Comparison of ENCODE assay signal across 8 cellular contexts in the genomic region with DNA sequence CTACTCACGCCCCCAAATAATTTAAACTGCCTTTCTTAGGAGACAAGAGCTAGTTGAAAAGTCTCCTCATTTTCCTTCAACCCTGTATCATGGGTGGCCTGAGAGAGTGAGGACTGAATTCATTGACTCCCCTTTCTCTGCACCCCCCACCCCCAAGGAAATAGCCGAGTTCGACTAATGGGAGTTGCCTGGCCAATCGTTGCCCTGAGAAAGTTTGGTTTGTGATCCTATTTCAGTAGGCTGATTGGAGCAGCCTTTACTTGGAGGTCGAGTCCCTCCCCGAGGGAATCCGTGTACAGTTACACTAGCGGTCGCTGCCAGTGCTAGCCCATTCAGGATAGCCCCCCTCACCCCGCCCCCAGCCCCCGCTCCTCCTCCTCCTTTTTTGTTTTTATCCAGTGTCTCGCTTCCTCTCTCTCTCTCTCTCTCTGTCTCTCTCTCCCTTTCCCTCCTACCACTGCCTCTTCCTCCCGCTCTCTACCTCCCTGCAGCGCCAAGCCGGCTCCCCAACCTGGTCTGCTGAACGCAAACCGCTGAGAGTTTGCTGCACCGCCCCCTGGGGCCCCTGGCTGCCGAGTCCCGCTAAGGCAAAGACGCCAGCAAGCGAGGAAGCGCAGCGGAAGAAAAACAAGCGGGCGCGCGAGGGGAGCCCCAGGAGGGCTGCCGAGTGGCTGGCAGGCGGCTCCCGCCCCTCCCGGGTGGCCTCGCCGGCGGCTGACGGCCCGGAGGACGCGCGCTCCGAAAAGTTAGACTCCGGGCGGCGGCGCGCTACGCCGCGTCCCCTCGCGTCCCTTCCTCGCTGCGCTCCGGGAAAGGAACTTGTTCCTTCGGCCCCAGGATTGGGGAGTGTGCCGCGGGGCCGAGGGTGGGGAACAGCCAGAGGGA. TPM values are rescaled to one million over a fixed set of nuclear protein-coding genes. Genes with fewer than 3 reads are reported as not detected.
A peak's percentile ranks its signal among the peaks of the same experiment; 100 is the strongest.
DNase-seq lines count a peak whose midpoint lies in the region; ATAC-seq and TF ChIP-seq lines count a peak whose summit lies in the region.

GRAMD1B (plus strand) TSS at position 419 of the 885 bp plus-strand sequence. CDS start 524 bp downstream, outside the sequence.

- no peaks in the 10 kb centered on the region for H3K27me3 ChIP-seq in esophagus (ENCODE audit: control insufficient read depth in 1 of 2, insufficient read depth in 2 of 2, low read length in 2 of 2)

- H3K4me1 ChIP-seq in esophagus (ENCODE audit: control insufficient read depth in 2 of 2, insufficient read depth in 2 of 2, low read length in 1 of 2), result peaks cover 5 to 9% of the 10 kb centered on the region in 2 donors

- H3K9me3 Mint-ChIP-seq in naive thymus-derived CD8-positive, alpha-beta T cell, result no peaks in the 10 kb centered on the region

- H3K36me3 Mint-ChIP-seq in naive thymus-derived CD8-positive, alpha-beta T cell, result no peaks in the 10 kb centered on the region

- no peaks in the 10 kb centered on the region for H3K9me3 ChIP-seq in esophagus (ENCODE audit: control insufficient read depth in 2 of 2, insufficient read depth in 1 of 2, low read depth in 1 of 2, low read length in 1 of 2)

- POLR2A ChIA-PET in naive thymus-derived CD8-positive, alpha-beta T cell (lab: Charles Lee), result interaction anchor here (1.4 to 1.5 kb wide), 2 partner anchors 10 to 27 kb away, joined by 3 read pairs; no protein-coding TSS in a partner anchor

- DNase-seq in GM10266 (ENCODE audit: extremely low spot score) (peak; percentile 77), NCI-H524 treated with DMSO at 0.1 percent for 48 hours (lab: John Stamatoyannopoulos, UW) (peak; percentile 29)
- peak; percentile 41 for DNase-seq in activated CD8-positive, alpha-beta memory T cell treated with anti-CD3 and anti-CD28 coated beads, Interleukin-2, amount 50 U/mL, for 24 hours (ENCODE audit: extremely low read depth)
- peak; percentile 44 to 87 (median 68) for DNase-seq in naive thymus-derived CD8-positive, alpha-beta T cell
- peak; percentile 80 for DNase-seq in stimulated activated naive CD8-positive, alpha-beta T cell treated with anti-CD3 and anti-CD28 coated beads, Interleukin-15, Interleukin-2, amounts not matched to agents 100 U/mL and 50 U/mL, for 24 hours

- peaks cover 0 to 10% (median 5%) of the 10 kb centered on the region in 5 donors for H3K27me3 Mint-ChIP-seq in naive thymus-derived CD8-positive, alpha-beta T cell

- H3K4me3 ChIP-seq in esophagus (ENCODE audit: low read depth in 1 of 2, low read length in 2 of 2), result peak within 1 kb of the TSS; percentile 47 to 52

- peak within 1 kb of the TSS; percentile 84 to 99 (median 90) for H3K4me3 Mint-ChIP-seq in naive thymus-derived CD8-positive, alpha-beta T cell

- peaks cover 13 to 25% (median 20%) of the 10 kb centered on the region in 4 donors for H3K4me1 Mint-ChIP-seq in naive thymus-derived CD8-positive, alpha-beta T cell

- no peaks in the 10 kb centered on the region for H3K36me3 ChIP-seq in esophagus (ENCODE audit: control insufficient read depth in 2 of 2, insufficient read depth in 2 of 2, low read length in 1 of 2)

- H3K27ac Mint-ChIP-seq in naive thymus-derived CD8-positive, alpha-beta T cell, result peak within 1 kb of the TSS; percentile 56 to 95 (median 86)

- ATAC-seq in HG02840 (IDR thresholded peaks at IDR 0.05; ENCODE audit: low FRiP score, unreplicated experiment), result peak; percentile 50
- ATAC-seq in naive thymus-derived CD8-positive, alpha-beta T cell, result peak; percentile 87 to 92
- ATAC-seq in stimulated activated naive CD8-positive, alpha-beta T cell treated with anti-CD3 and anti-CD28 coated beads, Interleukin-15, Interleukin-2, amounts not matched to agents 100 U/mL and 50 U/mL, for 24 hours, result peak; percentile 66
- ATAC-seq in GM19397 (IDR thresholded peaks at IDR 0.05; ENCODE audit: unreplicated experiment), result no peak

- TF ChIP-seq CTCF in GM10266 (IDR thresholded peaks at IDR 0.05; ENCODE audit: control insufficient read depth, insufficient read depth, low read depth, missing control alignments), result no peak

- peak within 1 kb of the TSS; percentile 44 to 64 for H3K27ac ChIP-seq in esophagus (ENCODE audit: low read depth in 2 of 2, low read length in 1 of 2)

- 2 to 3% methylated on average over 52 to 58 of the region's 58 CpGs for WGBS in esophagus, 2 donors

RNA-seq across cellular contexts. Expression of gene GRAMD1B, which starts in this region (rescaled TPM):
- under 1 TPM; 0.26 to 0.37 TPM for polyA plus RNA-seq in esophagus
- total RNA-seq in naive thymus-derived CD8-positive, alpha-beta T cell, result 10 to 100 TPM; 10.5 to 10.7 TPM
- 1 to 10 TPM in 2 of 3 donors, under 1 TPM in 1; 0.76 to 1.3 (median 1.2) TPM for polyA plus RNA-seq in naive thymus-derived CD8-positive, alpha-beta T cell

Comparison
In these comparisons a context has a peak if more than half of its experiments do, and no peak if none do; other contexts are left out.
1. DNase-seq: peak in every context shown above with its lines; median percentile 80 in stimulated activated naive CD8-positive, alpha-beta T cell treated with anti-CD3 and anti-CD28 coated beads, Interleukin-15, Interleukin-2, amounts not matched to agents 100 U/mL and 50 U/mL, for 24 hours; 77 in GM10266; 68 in naive thymus-derived CD8-positive, alpha-beta T cell; 41 in activated CD8-positive, alpha-beta memory T cell treated with anti-CD3 and anti-CD28 coated beads, Interleukin-2, amount 50 U/mL, for 24 hours; 29 in NCI-H524 treated with DMSO at 0.1 percent for 48 hours.